In genomic region chr7:158858592-158859503, GRCh38 we compare ENCODE assay signal across 9 cellular contexts. TPM values are rescaled to one million over a fixed set of nuclear protein-coding genes. Genes with fewer than 3 reads are reported as not detected.
A peak's percentile ranks its signal among the peaks of the same experiment; 100 is the strongest.
DNase-seq lines count a peak whose midpoint lies in the region; ATAC-seq, FAIRE-seq and TF ChIP-seq lines count a peak whose summit lies in the region.
"Had no signal": no experiment of that assay in that cellular context is flagged by ENCODE, and none has a peak within 500 bp of the region (broad histone marks: within the 10 kb centered on the region; RNA-seq: fewer than 3 reads in every experiment).

No MANE protein-coding gene starts in this region.

- CTCF ChIA-PET in HepG2 (lab: Yijun Ruan, JAX; ENCODE audit: low intra/inter-chr PET ratio, low total read pairs), result no interaction called here
- CTCF ChIA-PET in activated CD8-positive, alpha-beta T cell treated with anti-CD3 and anti-CD28 coated beads, Interleukin-2, amount 10 ng/mL, durations not matched to agents 7 days and 5 days (lab: Charles Lee), result interaction anchor here (1.2 to 1.4 kb wide), 3 partner anchors 29 to 118 kb away, joined by 4 to 7 read pairs (median 6); partner anchors contain the start of gene ESYT2

- H3K9ac ChIP-seq in HepG2 (ENCODE audit: insufficient read depth, low read depth, low read length), result no peak overlapping the region

- H3K79me2 ChIP-seq in HepG2 (ENCODE audit: insufficient read depth, low read length), result no peaks in the 10 kb centered on the region

- H3K27ac Mint-ChIP-seq in activated CD8-positive, alpha-beta T cell treated with anti-CD3 and anti-CD28 coated beads, Interleukin-2, amount 10 ng/mL, durations not matched to agents 7 days and 5 days, result peak overlapping the region; percentile 81

- H3K36me3 ChIP-seq in HepG2 (replicated peaks in 1 of 2; ENCODE audit: control insufficient read depth in 1 of 2, insufficient read depth in 2 of 2, low read length in 2 of 2) (no peaks in the 10 kb centered on the region), right lobe of liver (no peaks in the 10 kb centered on the region)

- no peak overlapping the region for H3K4me3 Mint-ChIP-seq in activated CD8-positive, alpha-beta T cell treated with anti-CD3 and anti-CD28 coated beads, Interleukin-2, amount 10 ng/mL, durations not matched to agents 7 days and 5 days

- WGBS in HepG2 (ENCODE audit: low lambda C conversion rate), result 91% methylated on average over 5 of the region's 5 CpGs
- 58% methylated on average over 5 of the region's 5 CpGs for WGBS in right lobe of liver (ENCODE audit: insufficient coverage, low coverage, low lambda C conversion rate, missing lambda C conversion rate)

- no peak for TF ChIP-seq RAD21 in HepG2 (CRISPR knock-in tag; IDR thresholded peaks at IDR 0.05)

- H3K4me3 ChIP-seq in HepG2 (replicated peaks in 1 of 3; ENCODE audit: insufficient read depth in 1 of 3, low read depth in 2 of 3, low read length in 3 of 3), result no peak overlapping the region; a peak in 1 of 6 replicates
- no peak overlapping the region for H3K4me3 ChIP-seq in right lobe of liver

- intact Hi-C loops in HepG2 (cut with micrococcal nuclease; ENCODE audit: unreplicated experiment) (loop anchor here (5.0 kb wide), 1 partner anchor 42 kb away; no protein-coding TSS in a partner anchor), right lobe of liver (cut with DNase I) (no loop called here)

- TF ChIP-seq EP300 in HepG2 (IDR thresholded peaks at IDR 0.05; ENCODE audit: low read depth in 2 of 2, low read length in 2 of 2), result no peak
- TF ChIP-seq EP300 in HepG2 (CRISPR knock-in tag; IDR thresholded peaks at IDR 0.05; ENCODE audit: borderline replicate concordance), result no peak

- in situ Hi-C loops in HepG2 (cut with HindIII; ENCODE audit: extremely low pct_ligation_motif_present, low pct_unique_long_range_greater_than_20kb), result no loop called here
- in situ Hi-C loops in GM13977 (cut with MboI; ENCODE audit: low pct_unique_long_range_greater_than_20kb, low sequenced_read_pairs, unreplicated experiment), result no loop called here

- no peak overlapping the region for H3K4me2 ChIP-seq in HepG2 (ENCODE audit: low read depth, low read length)

- no peak for TF ChIP-seq POLR2A in HepG2 (IDR thresholded peaks at IDR 0.05; ENCODE audit: insufficient read depth in 1 of 2, low read depth in 2 of 2, low read length in 2 of 2)
- no peak for TF ChIP-seq POLR2A in right lobe of liver (IDR thresholded peaks at IDR 0.05)

- no TSS peak for BruUV-seq in HepG2 (replicated peaks; lab: Mats Ljungman, UMichigan)

- no peaks in the 10 kb centered on the region for H3K27me3 Mint-ChIP-seq in activated CD8-positive, alpha-beta T cell treated with anti-CD3 and anti-CD28 coated beads, Interleukin-2, amount 10 ng/mL, durations not matched to agents 7 days and 5 days (ENCODE audit: low read depth)

- no peak for FAIRE-seq in HepG2 (lab: Jason Lieb, UNC)

- peaks cover 51% of the 10 kb centered on the region for H3K4me1 Mint-ChIP-seq in activated CD8-positive, alpha-beta T cell treated with anti-CD3 and anti-CD28 coated beads, Interleukin-2, amount 10 ng/mL, durations not matched to agents 7 days and 5 days (ENCODE audit: low read depth)

- H3K4me1 ChIP-seq in HepG2 (ENCODE audit: insufficient read depth, low read length) (peaks cover 59% of the 10 kb centered on the region), right lobe of liver (peaks cover 0 to 6% (median 3%) of the 10 kb centered on the region in 4 donors)

- DNase-seq in HepG2 (ENCODE audit: low spot score), result no peak
- DNase-seq in right lobe of liver, result no peak
- DNase-seq in activated CD8-positive, alpha-beta T cell treated with anti-CD3 and anti-CD28 coated beads, Interleukin-2, amount 10 ng/mL, durations not matched to agents 7 days and 5 days, result no peak
- peak; percentile 69 for DNase-seq in islet precursor cell
- DNase-seq in SIG-M5 treated with dmso at 0.1 percent for 504 hours (lab: John Stamatoyannopoulos, UW; ENCODE audit: unreplicated experiment), result no peak
- DNase-seq in GM13977 (ENCODE audit: low spot score), result no peak
- DNase-seq in A172 (ENCODE audit: low spot score), result no peak
- DNase-seq: DMS79 treated with DMSO at 0.1 percent for 48 hours had no signal

- no peak overlapping the region for H2AFZ ChIP-seq in HepG2 (ENCODE audit: low read length)

- no peaks in the 10 kb centered on the region for H3K9me3 ChIP-seq in HepG2 (ENCODE audit: low read length)
- H3K9me3 ChIP-seq in right lobe of liver, result no peaks in the 10 kb centered on the region

- no peak for ATAC-seq in HepG2
- ATAC-seq in right lobe of liver, result no peak
- no peak for ATAC-seq in activated CD8-positive, alpha-beta T cell treated with anti-CD3 and anti-CD28 coated beads, Interleukin-2, amount 10 ng/mL, durations not matched to agents 7 days and 5 days
- ATAC-seq in GM19463 (IDR thresholded peaks at IDR 0.05; ENCODE audit: unreplicated experiment), result no peak

- no peak for TF ChIP-seq CTCF in HepG2 (CRISPR knock-in tag; IDR thresholded peaks at IDR 0.05)
- no peak for TF ChIP-seq CTCF in right lobe of liver (IDR thresholded peaks at IDR 0.05)
- TF ChIP-seq CTCF in GM13977 (IDR thresholded peaks at IDR 0.05; ENCODE audit: extremely low read depth, insufficient read depth, missing control alignments), result no peak

- H3K27me3 ChIP-seq in HepG2 (ENCODE audit: control insufficient read depth in 1 of 2, insufficient read depth in 2 of 2, low read length in 2 of 2), result no peaks in the 10 kb centered on the region
- H3K27me3 ChIP-seq in right lobe of liver, result no peaks in the 10 kb centered on the region

- H3K27ac ChIP-seq in HepG2 (ENCODE audit: extremely low read length, insufficient read depth, low read length) (peak overlapping the region; percentile 49), right lobe of liver (peak overlapping the region in 1 of 3 donors; percentile 12)

- peaks cover 15% of the 10 kb centered on the region for H3K36me3 Mint-ChIP-seq in activated CD8-positive, alpha-beta T cell treated with anti-CD3 and anti-CD28 coated beads, Interleukin-2, amount 10 ng/mL, durations not matched to agents 7 days and 5 days (ENCODE audit: low read depth)

- no peaks in the 10 kb centered on the region for H4K20me1 ChIP-seq in HepG2 (ENCODE audit: insufficient read depth, low read length)

- H3K9me3 Mint-ChIP-seq in activated CD8-positive, alpha-beta T cell treated with anti-CD3 and anti-CD28 coated beads, Interleukin-2, amount 10 ng/mL, durations not matched to agents 7 days and 5 days (ENCODE audit: insufficient read depth), result no peaks in the 10 kb centered on the region

- POLR2A ChIA-PET in HepG2 (lab: Yijun Ruan, JAX), result interaction anchor here (4.1 kb wide), 1 partner anchor 9 kb away, joined by 29 read pairs; no protein-coding TSS in a partner anchor
- POLR2A ChIA-PET in activated CD8-positive, alpha-beta T cell treated with anti-CD3 and anti-CD28 coated beads, Interleukin-2, amount 10 ng/mL, durations not matched to agents 7 days and 5 days (lab: Charles Lee), result interaction anchor here (0.8 kb wide), 1 partner anchor 223 kb away, joined by 3 read pairs; no protein-coding TSS in a partner anchor

RNA-seq across cellular contexts. Expression of gene DYNC2I1, which starts 2.5 kb away (rescaled TPM):
- 3.4 and 4.9 TPM in 2 replicates for total RNA-seq in HepG2 (2016; rRNA removed; fragmentation: Illumina TruSeq; extraction: Trizol)
- 11.3 and 18.9 TPM in 2 replicates for total RNA-seq in HepG2 (2016; cell fraction: cytosol; rRNA removed; fragmentation: Illumina TruSeq; extraction: Trizol; ENCODE audit: low read depth)
- total RNA-seq in HepG2 (2016; cell fraction: insoluble cytoplasmic fraction; rRNA removed; fragmentation: Illumina TruSeq; extraction: Trizol), result 3.1 and 3.9 TPM in 2 replicates
- 4.8 and 9.2 TPM in 2 replicates for total RNA-seq in HepG2 (2016; cell fraction: membrane; rRNA removed; fragmentation: Illumina TruSeq; extraction: Trizol)
- total RNA-seq in HepG2 (2016; cell fraction: nucleus; rRNA removed; fragmentation: Illumina TruSeq; extraction: Trizol), result 3.6 and 5.0 TPM in 2 replicates
- 8.6 and 9.1 TPM in 2 replicates for polyA plus RNA-seq in HepG2 (2011; rRNA removed)
- 5.3 and 9.7 TPM in 2 replicates for polyA plus RNA-seq in HepG2 (2011; cell fraction: cytosol; rRNA removed)
- 24.5 and 26.0 TPM in 2 replicates for polyA plus RNA-seq in HepG2 (2011; cell fraction: nucleus; rRNA removed)
- polyA plus RNA-seq in HepG2 (2012), result 4.3 and 5.5 TPM in 2 replicates
- 0.75 and 0.90 TPM in 2 replicates for polyA plus RNA-seq in HepG2 (2016; cell fraction: cytosol; fragmentation: Illumina TruSeq; extraction: Trizol; ENCODE audit: low read depth)
- polyA plus RNA-seq in HepG2 (2016; cell fraction: insoluble cytoplasmic fraction; fragmentation: Illumina TruSeq; extraction: Trizol; ENCODE audit: low read depth), result 3.5 and 4.2 TPM in 2 replicates
- polyA plus RNA-seq in HepG2 (2016; cell fraction: membrane; fragmentation: Illumina TruSeq; extraction: Trizol; ENCODE audit: low read depth), result 0.78 and 0.89 TPM in 2 replicates
- polyA plus RNA-seq in HepG2 (2016; cell fraction: nucleus; fragmentation: Illumina TruSeq; extraction: Trizol; ENCODE audit: insufficient read depth, low read depth), result 9.9 and 10.3 TPM in 2 replicates
- polyA minus RNA-seq in HepG2 (2011; rRNA and poly(A)+ RNA removed; ENCODE audit: low replicate concordance), result 3.9 and 5.9 TPM in 2 replicates
- polyA minus RNA-seq in HepG2 (2011; cell fraction: cytosol; rRNA and poly(A)+ RNA removed), result 1.9 and 2.6 TPM in 2 replicates
- 8.8 and 11.6 TPM in 2 replicates for polyA minus RNA-seq in HepG2 (2011; cell fraction: nucleus; rRNA and poly(A)+ RNA removed)
- total RNA-seq in right lobe of liver, result 1 to 10 TPM; 3.5 to 6.6 (median 4.6) TPM
- total RNA-seq in activated CD8-positive, alpha-beta T cell treated with anti-CD3 and anti-CD28 coated beads, Interleukin-2, amount 10 ng/mL, durations not matched to agents 7 days and 5 days, result 10 to 100 TPM; 17.4 to 18.9 TPM
- 3.9 and 9.6 TPM in 2 replicates for total RNA-seq in A172 (2014; rRNA removed; shearing (Covaris generic))

RNA-seq across cellular contexts. Expression of gene ESYT2, which starts 29.5 kb away (rescaled TPM):
- total RNA-seq in HepG2 (2016; rRNA removed; fragmentation: Illumina TruSeq; extraction: Trizol) (26.0 and 37.3 TPM in 2 replicates), right lobe of liver (10 to 100 TPM; 19.7 to 28.7 (median 24.2) TPM)
- 23.2 and 25.4 TPM in 2 replicates for total RNA-seq in HepG2 (2016; cell fraction: cytosol; rRNA removed; fragmentation: Illumina TruSeq; extraction: Trizol; ENCODE audit: low read depth)
- total RNA-seq in HepG2 (2016; cell fraction: insoluble cytoplasmic fraction; rRNA removed; fragmentation: Illumina TruSeq; extraction: Trizol), result 23.4 and 37.6 TPM in 2 replicates
- 25.1 and 27.8 TPM in 2 replicates for total RNA-seq in HepG2 (2016; cell fraction: membrane; rRNA removed; fragmentation: Illumina TruSeq; extraction: Trizol)
- 30.5 and 36.8 TPM in 2 replicates for total RNA-seq in HepG2 (2016; cell fraction: nucleus; rRNA removed; fragmentation: Illumina TruSeq; extraction: Trizol)
- 28.5 and 29.6 TPM in 2 replicates for polyA plus RNA-seq in HepG2 (2011; rRNA removed)
- 21.0 and 24.9 TPM in 2 replicates for polyA plus RNA-seq in HepG2 (2011; cell fraction: cytosol; rRNA removed)
- polyA plus RNA-seq in HepG2 (2011; cell fraction: nucleus; rRNA removed), result 30.7 and 35.6 TPM in 2 replicates
- polyA plus RNA-seq in HepG2 (2012), result 24.9 and 27.0 TPM in 2 replicates
- polyA plus RNA-seq in HepG2 (2016; cell fraction: cytosol; fragmentation: Illumina TruSeq; extraction: Trizol; ENCODE audit: low read depth), result 6.2 and 6.5 TPM in 2 replicates
- polyA plus RNA-seq in HepG2 (2016; cell fraction: insoluble cytoplasmic fraction; fragmentation: Illumina TruSeq; extraction: Trizol; ENCODE audit: low read depth), result 18.2 and 18.4 TPM in 2 replicates
- 12.5 and 13.5 TPM in 2 replicates for polyA plus RNA-seq in HepG2 (2016; cell fraction: membrane; fragmentation: Illumina TruSeq; extraction: Trizol; ENCODE audit: low read depth)
- 36.5 and 39.4 TPM in 2 replicates for polyA plus RNA-seq in HepG2 (2016; cell fraction: nucleus; fragmentation: Illumina TruSeq; extraction: Trizol; ENCODE audit: insufficient read depth, low read depth)
- 37.9 and 66.1 TPM in 2 replicates for polyA minus RNA-seq in HepG2 (2011; rRNA and poly(A)+ RNA removed; ENCODE audit: low replicate concordance)
- 35.0 and 40.6 TPM in 2 replicates for polyA minus RNA-seq in HepG2 (2011; cell fraction: cytosol; rRNA and poly(A)+ RNA removed)
- polyA minus RNA-seq in HepG2 (2011; cell fraction: nucleus; rRNA and poly(A)+ RNA removed), result 30.6 and 37.2 TPM in 2 replicates
- 10 to 100 TPM; 85.0 to 85.9 TPM for total RNA-seq in activated CD8-positive, alpha-beta T cell treated with anti-CD3 and anti-CD28 coated beads, Interleukin-2, amount 10 ng/mL, durations not matched to agents 7 days and 5 days
- total RNA-seq in A172 (2014; rRNA removed; shearing (Covaris generic)), result 48.4 and 50.1 TPM in 2 replicates
